1 cellular context compared by ENCODE assay signal in the genomic region with DNA sequence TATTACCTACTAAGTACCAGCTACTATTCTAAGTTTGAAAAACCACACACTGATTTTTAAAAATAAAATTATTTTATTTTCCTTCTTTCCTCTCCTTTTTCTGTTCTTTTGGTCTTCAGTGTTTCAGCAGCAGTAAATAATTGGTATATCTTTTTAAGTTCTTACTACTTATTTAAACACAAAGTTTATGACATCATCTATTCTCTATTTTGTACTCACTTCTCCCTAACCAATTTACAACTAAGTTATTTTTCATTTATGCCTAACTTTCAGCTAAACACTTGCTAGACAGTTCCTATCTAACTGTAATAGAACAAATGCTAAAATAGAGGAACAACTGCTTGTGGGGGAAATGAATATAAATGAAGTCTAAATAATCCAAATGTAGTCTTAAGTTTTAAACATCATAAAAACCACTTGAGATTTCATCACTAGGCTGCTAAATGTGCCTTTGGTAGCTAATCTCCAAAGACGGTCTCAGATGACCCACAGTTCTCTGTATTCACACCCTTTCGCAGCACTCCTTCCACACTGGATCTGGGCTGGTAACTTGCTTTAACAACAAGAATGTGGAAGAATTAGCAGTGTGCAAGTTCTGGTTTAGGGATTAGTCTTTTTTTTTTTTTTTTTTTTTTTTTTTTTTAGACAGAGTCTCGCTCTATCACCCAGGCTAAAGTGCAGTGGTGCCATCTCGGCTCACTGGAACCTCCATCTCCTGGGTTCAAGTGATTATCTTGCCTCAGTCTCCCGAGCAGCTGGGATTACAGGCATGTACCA.
TF ChIP-seq lines count a peak whose summit lies in the region.

No MANE protein-coding gene starts in this region.

TF ChIP-seq in K562, 482 proteins besides CTCF, POLR2A, EP300 and RAD21:
- TF ChIP-seq NCOR1 (IDR thresholded peaks at IDR 0.05) (no peak), BACH1 (tag; IDR thresholded peaks at IDR 0.05) (no peak), ILF3 (IDR thresholded peaks at IDR 0.05; ENCODE audit: borderline replicate concordance) (no peak), MTA1 (IDR thresholded peaks at IDR 0.05; ENCODE audit: borderline replicate concordance) (no peak), NFE2 (IDR thresholded peaks at IDR 0.05; ENCODE audit: low read depth) (no peak), PHTF2 (CRISPR knock-in tag; IDR thresholded peaks at IDR 0.05) (no peak), CBFA2T3 (IDR thresholded peaks at IDR 0.05) (no peak), ZSCAN32 (CRISPR knock-in tag; IDR thresholded peaks at IDR 0.05) (no peak)
- TF ChIP-seq, protein P1, sequence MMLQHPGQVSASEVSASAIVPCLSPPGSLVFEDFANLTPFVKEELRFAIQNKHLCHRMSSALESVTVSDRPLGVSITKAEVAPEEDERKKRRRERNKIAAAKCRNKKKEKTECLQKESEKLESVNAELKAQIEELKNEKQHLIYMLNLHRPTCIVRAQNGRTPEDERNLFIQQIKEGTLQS (IDR thresholded peaks at IDR 0.05), result peak; percentile 57; the same call in 1 of the 2 replicates
- TF ChIP-seq, protein P1 (CRISPR knock-in tag; conservative IDR thresholded peaks at IDR 0.05), result no peak
- TF ChIP-seq, protein P2, sequence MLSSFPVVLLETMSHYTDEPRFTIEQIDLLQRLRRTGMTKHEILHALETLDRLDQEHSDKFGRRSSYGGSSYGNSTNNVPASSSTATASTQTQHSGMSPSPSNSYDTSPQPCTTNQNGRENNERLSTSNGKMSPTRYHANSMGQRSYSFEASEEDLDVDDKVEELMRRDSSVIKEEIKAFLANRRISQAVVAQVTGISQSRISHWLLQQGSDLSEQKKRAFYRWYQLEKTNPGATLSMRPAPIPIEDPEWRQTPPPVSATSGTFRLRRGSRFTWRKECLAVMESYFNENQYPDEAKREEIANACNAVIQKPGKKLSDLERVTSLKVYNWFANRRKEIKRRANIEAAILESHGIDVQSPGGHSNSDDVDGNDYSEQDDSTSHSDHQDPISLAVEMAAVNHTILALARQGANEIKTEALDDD (IDR thresholded peaks at IDR 0.05), result peak; percentile 20; the same call in 1 of the 2 replicates
